In genomic region chr22:44400763-44401060, GRCh38 we compare ENCODE assay signal across 33 cellular contexts.
"Had no signal": no experiment of that assay in that cellular context is flagged by ENCODE, and none has a peak within 500 bp of the region (broad histone marks: within the 10 kb centered on the region; RNA-seq: fewer than 3 reads in every experiment).

No MANE protein-coding gene starts in this region.

- H3K9me3 ChIP-seq: adrenal gland, ascending aorta, lower lobe of right lung, mucosa of descending colon, psoas muscle, right atrium auricular region, thyroid gland, upper lobe of right lung had no signal

- H3K27me3 ChIP-seq: adrenal gland, ascending aorta, neural progenitor cell, right atrium auricular region, thyroid gland, upper lobe of right lung had no signal

- DNase-seq: activated CD4-positive, alpha-beta T cell treated with anti-CD3 and anti-CD28 coated beads for 36 hours; activated CD4-positive, alpha-beta T cell treated with anti-CD3 and anti-CD28 coated beads, Interleukin-2, amount 50 U/mL, for 4 hours; activated CD8-positive, alpha-beta memory T cell treated with anti-CD3 and anti-CD28 coated beads for 24 hours; activated CD8-positive, alpha-beta memory T cell treated with anti-CD3 and anti-CD28 coated beads, Interleukin-2, amount 50 U/mL, for 4 hours; activated naive CD4-positive, alpha-beta T cell; activated T-cell treated with anti-CD3 and anti-CD28 coated beads, Interleukin-2, amount 50 U/mL, for 4 hours; effector CD4-positive, alpha-beta T cell; erythroblast; foreskin keratinocyte; lower lobe of right lung; mesendoderm; stimulated activated CD4-positive, alpha-beta T cell treated with anti-CD3 and anti-CD28 coated beads, Interleukin-12 subunit alpha, Interleukin-12 subunit beta, amount 100 ng/mL, for 4 hours; substantia nigra had no signal

- H3K4me1 Mint-ChIP-seq: activated CD4-positive, alpha-beta T cell treated with anti-CD3 and anti-CD28 coated beads for 36 hours; naive thymus-derived CD4-positive, alpha-beta T cell; T-cell had no signal

- H3K27ac ChIP-seq: adrenal gland, ascending aorta, foreskin keratinocyte, lower lobe of right lung, neural progenitor cell, psoas muscle, right atrium auricular region, thyroid gland, upper lobe of right lung had no signal

- H3K4me3 Mint-ChIP-seq: activated CD4-positive, alpha-beta T cell treated with anti-CD3 and anti-CD28 coated beads for 36 hours; activated naive CD8-positive, alpha-beta T cell; activated T-cell treated with anti-CD3 and anti-CD28 coated beads, Interleukin-2, amount 50 U/mL, for 4 hours; dendritic cell treated with granulocyte-macrophage colony-stimulating factor and Interleukin-4, amounts not matched to agents 40 ng/mL and 50 ng/mL, for 4 days; naive thymus-derived CD4-positive, alpha-beta T cell; neural progenitor cell; stimulated activated naive CD8-positive, alpha-beta T cell treated with anti-CD3 and anti-CD28 coated beads, Interleukin-15, Interleukin-2, amounts not matched to agents 100 ng/mL and 50 ng/mL, for 24 hours; T-cell; T-helper 2 cell treated with Interferon-gamma antibody and Interleukin-4, amounts not matched to agents 5 μg/mL and 100 μg/mL, for 36 hours; WTC11 had no signal

- H3K4me3 ChIP-seq: adrenal gland, ascending aorta, lower lobe of right lung, mucosa of descending colon, neural progenitor cell, psoas muscle, right atrium auricular region, thyroid gland, upper lobe of right lung had no signal

- H2AFZ ChIP-seq: neural progenitor cell had no signal

- FAIRE-seq: endometrium, kidney, TTC549 had no signal

- H3K9me3 Mint-ChIP-seq: activated T-cell treated with anti-CD3 and anti-CD28 coated beads, Interleukin-2, amount 50 U/mL, for 4 hours; activated T-helper 2 cell treated with anti-CD3 and anti-CD28 coated beads, Interferon-gamma antibody, Interleukin-2, Interleukin-4, amounts not matched to agents 10 μg/mL and 5 μg/mL and 100 μg/mL, durations not matched to agents 14 hours and 24 hours and 36 hours; dendritic cell treated with granulocyte-macrophage colony-stimulating factor and Interleukin-4, amounts not matched to agents 40 ng/mL and 50 ng/mL, for 4 days; neural progenitor cell; stimulated activated naive CD8-positive, alpha-beta T cell treated with anti-CD3 and anti-CD28 coated beads, Interleukin-15, Interleukin-2, amounts not matched to agents 100 ng/mL and 50 ng/mL, for 24 hours; T-cell; T-helper 2 cell treated with Interferon-gamma antibody and Interleukin-4, amounts not matched to agents 5 μg/mL and 100 μg/mL, for 36 hours; WTC11 had no signal

- H3K27ac Mint-ChIP-seq: activated CD4-positive, alpha-beta T cell treated with anti-CD3 and anti-CD28 coated beads for 36 hours; activated naive CD8-positive, alpha-beta T cell; activated T-helper 2 cell treated with anti-CD3 and anti-CD28 coated beads, Interferon-gamma antibody, Interleukin-2, Interleukin-4, amounts not matched to agents 10 μg/mL and 5 μg/mL and 100 μg/mL, durations not matched to agents 14 hours and 24 hours and 36 hours; dendritic cell treated with granulocyte-macrophage colony-stimulating factor and Interleukin-4, amounts not matched to agents 40 ng/mL and 50 ng/mL, for 4 days; naive thymus-derived CD4-positive, alpha-beta T cell; neural progenitor cell; stimulated activated naive CD8-positive, alpha-beta T cell treated with anti-CD3 and anti-CD28 coated beads, Interleukin-15, Interleukin-2, amounts not matched to agents 100 ng/mL and 50 ng/mL, for 24 hours; T-cell; T-helper 2 cell treated with Interferon-gamma antibody and Interleukin-4, amounts not matched to agents 5 μg/mL and 100 μg/mL, for 36 hours; WTC11 had no signal

- H3K27me3 Mint-ChIP-seq: activated CD4-positive, alpha-beta T cell treated with anti-CD3 and anti-CD28 coated beads for 36 hours; stimulated activated naive CD8-positive, alpha-beta T cell treated with anti-CD3 and anti-CD28 coated beads, Interleukin-15, Interleukin-2, amounts not matched to agents 100 ng/mL and 50 ng/mL, for 24 hours; T-cell had no signal

- H3K4me1 ChIP-seq: adrenal gland, ascending aorta, foreskin keratinocyte, lower lobe of right lung, neural progenitor cell, psoas muscle, right atrium auricular region, upper lobe of right lung had no signal

- H3K36me3 ChIP-seq: adrenal gland, ascending aorta, lower lobe of right lung, neural progenitor cell, right atrium auricular region, thyroid gland, upper lobe of right lung had no signal

- H3K36me3 Mint-ChIP-seq: activated naive CD8-positive, alpha-beta T cell; naive thymus-derived CD4-positive, alpha-beta T cell; neural progenitor cell; T-cell; WTC11 had no signal

- H3K4me2 ChIP-seq: neural progenitor cell had no signal

- H3K9ac ChIP-seq: neural progenitor cell had no signal

- ATAC-seq: activated CD4-positive, alpha-beta T cell treated with anti-CD3 and anti-CD28 coated beads for 36 hours; activated T-cell treated with anti-CD3 and anti-CD28 coated beads, Interleukin-2, amount 50 U/mL, for 4 hours; foreskin keratinocyte; left lobe of liver; lower lobe of right lung; mucosa of descending colon; naive thymus-derived CD4-positive, alpha-beta T cell; psoas muscle; T-cell; upper lobe of right lung; WTC11 had no signal
